ENCODE assay signal across 8 cellular contexts in genomic region chr10:120949511-120950102, GRCh38.
DNase-seq lines count a peak whose midpoint lies in the region; ATAC-seq and TF ChIP-seq lines count a peak whose summit lies in the region.
"Had no signal": no experiment of that assay in that cellular context is flagged by ENCODE, and none has a peak within 500 bp of the region (broad histone marks: within the 10 kb centered on the region; RNA-seq: fewer than 3 reads in every experiment).

No MANE protein-coding gene starts in this region.

- DNase-seq in astrocyte of the cerebellum (ENCODE audit: low read depth) (no peak), left kidney (ENCODE audit: low read depth, low spot score) (peak; percentile 58), esophagus squamous epithelium (lab: John Stamatoyannopoulos, UW) (no peak), amniotic stem cell (lab: John Stamatoyannopoulos, UW) (no peak)
- no peak for DNase-seq in stimulated activated naive CD8-positive, alpha-beta T cell treated with anti-CD3 and anti-CD28 coated beads, Interleukin-15, amount 100 ng/mL, for 72 hours
- DNase-seq in activated CD8-positive, alpha-beta memory T cell treated with anti-CD3 and anti-CD28 coated beads, Interleukin-2, amount 10 ng/mL, durations not matched to agents 7 days and 5 days, result no peak

- no peaks in the 10 kb centered on the region for H3K9me3 Mint-ChIP-seq in stimulated activated naive CD8-positive, alpha-beta T cell treated with anti-CD3 and anti-CD28 coated beads, Interleukin-15, amount 100 ng/mL, for 72 hours
- H3K9me3 Mint-ChIP-seq in activated CD8-positive, alpha-beta memory T cell treated with anti-CD3 and anti-CD28 coated beads, Interleukin-2, amount 10 ng/mL, durations not matched to agents 7 days and 5 days (ENCODE audit: low read depth), result no peaks in the 10 kb centered on the region

- H3K36me3 ChIP-seq in HEK293 (ENCODE audit: control insufficient read depth in 2 of 2, insufficient read depth in 1 of 2, low read length in 2 of 2), result no peaks in the 10 kb centered on the region
- H3K36me3 ChIP-seq in esophagus squamous epithelium, result no peaks in the 10 kb centered on the region

- POLR2A ChIA-PET in HEK293 (lab: Yijun Ruan, JAX), result no interaction called here

- H3K27ac ChIP-seq in HEK293 (ENCODE audit: extremely low read depth, low read depth, low read length) (peak overlapping the region; percentile 4; the same call in 1 of the 2 replicates), esophagus squamous epithelium (no peak overlapping the region)

- 58 to 87% methylated on average over 6 to 7 of the region's 31 CpGs for WGBS in esophagus squamous epithelium, 2 donors

- no peak overlapping the region for H3K27ac Mint-ChIP-seq in stimulated activated naive CD8-positive, alpha-beta T cell treated with anti-CD3 and anti-CD28 coated beads, Interleukin-15, amount 100 ng/mL, for 72 hours
- no peak overlapping the region for H3K27ac Mint-ChIP-seq in activated CD8-positive, alpha-beta memory T cell treated with anti-CD3 and anti-CD28 coated beads, Interleukin-2, amount 10 ng/mL, durations not matched to agents 7 days and 5 days

- peaks cover 10% of the 10 kb centered on the region for H3K4me1 Mint-ChIP-seq in stimulated activated naive CD8-positive, alpha-beta T cell treated with anti-CD3 and anti-CD28 coated beads, Interleukin-15, amount 100 ng/mL, for 72 hours
- peaks cover 5% of the 10 kb centered on the region for H3K4me1 Mint-ChIP-seq in activated CD8-positive, alpha-beta memory T cell treated with anti-CD3 and anti-CD28 coated beads, Interleukin-2, amount 10 ng/mL, durations not matched to agents 7 days and 5 days

- peak overlapping the region; percentile 2 to 33 for H3K4me3 Mint-ChIP-seq in stimulated activated naive CD8-positive, alpha-beta T cell treated with anti-CD3 and anti-CD28 coated beads, Interleukin-15, amount 100 ng/mL, for 72 hours
- no peak overlapping the region for H3K4me3 Mint-ChIP-seq in activated CD8-positive, alpha-beta memory T cell treated with anti-CD3 and anti-CD28 coated beads, Interleukin-2, amount 10 ng/mL, durations not matched to agents 7 days and 5 days

- in situ Hi-C loops in astrocyte of the cerebellum (cut with HindIII; ENCODE audit: low sequenced_read_pairs), result loop anchor here (10.0 kb wide), 1 partner anchor 945 kb away; no protein-coding TSS in a partner anchor

- H3K4me3 ChIP-seq in HEK293 (ENCODE audit: low read depth, low read length) (no peak overlapping the region), astrocyte of the cerebellum (ENCODE audit: low read depth, low read length) (peak overlapping the region; percentile 45), esophagus squamous epithelium (peak overlapping the region in 2 of 4 donors; percentile 41 to 63)
- H3K4me3 ChIP-seq: K562 had no signal

- TF ChIP-seq CTCF in HEK293 (tag by site-specific recombination; IDR thresholded peaks at IDR 0.05) (no peak), astrocyte of the cerebellum (IDR thresholded peaks at IDR 0.05; ENCODE audit: low read depth, low read length, missing control alignments) (no peak), esophagus squamous epithelium (IDR thresholded peaks at IDR 0.05) (no peak)

- H3K4me1 ChIP-seq in HEK293 (ENCODE audit: control insufficient read depth, insufficient read depth, low read length) (peaks cover 7% of the 10 kb centered on the region), esophagus squamous epithelium (peaks cover 3 to 40% (median 28%) of the 10 kb centered on the region in 3 donors)

- H3K27me3 Mint-ChIP-seq in stimulated activated naive CD8-positive, alpha-beta T cell treated with anti-CD3 and anti-CD28 coated beads, Interleukin-15, amount 100 ng/mL, for 72 hours, result peaks cover 52% of the 10 kb centered on the region
- H3K27me3 Mint-ChIP-seq in activated CD8-positive, alpha-beta memory T cell treated with anti-CD3 and anti-CD28 coated beads, Interleukin-2, amount 10 ng/mL, durations not matched to agents 7 days and 5 days, result peaks cover 35% of the 10 kb centered on the region

- peaks cover 0 to 35% (median 0%) of the 10 kb centered on the region in 4 donors for H3K27me3 ChIP-seq in esophagus squamous epithelium

- no peak for TF ChIP-seq POLR2A in esophagus squamous epithelium (IDR thresholded peaks at IDR 0.05)

- no peaks in the 10 kb centered on the region for H3K36me3 Mint-ChIP-seq in activated CD8-positive, alpha-beta memory T cell treated with anti-CD3 and anti-CD28 coated beads, Interleukin-2, amount 10 ng/mL, durations not matched to agents 7 days and 5 days

- CTCF ChIA-PET in HEK293 (lab: Yijun Ruan, JAX), result interaction anchor here (0.6 to 2.2 kb wide), 47 partner anchors 8 to 951 kb away, joined by 3 to 9 read pairs (median 4); no protein-coding TSS in a partner anchor
- CTCF ChIA-PET in activated CD8-positive, alpha-beta memory T cell treated with anti-CD3 and anti-CD28 coated beads, Interleukin-2, amount 10 ng/mL, durations not matched to agents 7 days and 5 days (lab: Charles Lee), result interaction anchor here (1.0 to 1.4 kb wide), 14 partner anchors 8 to 953 kb away, joined by 3 to 9 read pairs (median 4); partner anchors contain the start of gene FGFR2

- intact Hi-C loops in esophagus squamous epithelium (cut with DNase I), result loop anchor here (5.0 kb wide), 1 partner anchor 658 kb away; no protein-coding TSS in a partner anchor

- no peaks in the 10 kb centered on the region for H3K9me3 ChIP-seq in HEK293 (ENCODE audit: control insufficient read depth, insufficient read depth, low read depth, low read length)
- H3K9me3 ChIP-seq in esophagus squamous epithelium, result peaks cover 0 to 16% (median 13%) of the 10 kb centered on the region in 3 donors

- no peak for ATAC-seq in stimulated activated naive CD8-positive, alpha-beta T cell treated with anti-CD3 and anti-CD28 coated beads, Interleukin-15, amount 100 ng/mL, for 72 hours
- no peak for ATAC-seq in activated CD8-positive, alpha-beta memory T cell treated with anti-CD3 and anti-CD28 coated beads, Interleukin-2, amount 10 ng/mL, durations not matched to agents 7 days and 5 days

TF ChIP-seq in HEK293, 187 proteins besides CTCF, POLR2A, EP300 and RAD21:
- TF ChIP-seq ZNF202 (tag by site-specific recombination; IDR thresholded peaks at IDR 0.05; ENCODE audit: borderline replicate concordance), result peak; percentile 58; the same call in 1 of the 2 replicates
- no peak for TF ChIP-seq GLI4 (tag by site-specific recombination; IDR thresholded peaks at IDR 0.05)
- no peak for TF ChIP-seq ZNF266 (tag by site-specific recombination; IDR thresholded peaks at IDR 0.05; ENCODE audit: low read depth)
TF ChIP-seq in HEK293: peak in this region for 1.
